ENCODE assay signal across 14 cellular contexts in the genomic region with DNA sequence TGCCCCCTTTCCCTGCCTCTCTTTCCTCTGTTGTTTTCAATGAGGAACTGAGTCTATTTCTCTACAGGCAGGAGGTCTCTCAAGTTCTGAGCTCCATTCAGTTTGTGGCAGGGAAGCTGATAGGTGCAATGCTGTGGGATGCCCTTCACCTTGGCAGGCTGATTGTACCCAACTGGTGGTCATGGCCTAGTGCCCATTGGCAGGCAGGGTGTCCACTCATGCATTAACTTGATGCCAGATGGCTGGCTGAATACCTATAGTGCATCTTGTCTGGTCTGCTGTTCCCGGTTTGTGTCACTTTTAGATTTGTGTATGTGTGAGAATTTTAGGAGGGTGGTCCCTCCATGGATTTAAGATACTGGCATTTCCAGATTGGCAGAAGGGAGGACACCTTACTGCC. TPM values are rescaled to one million over a fixed set of nuclear protein-coding genes. Genes with fewer than 3 reads are reported as not detected.
A peak's percentile ranks its signal among the peaks of the same experiment; 100 is the strongest.
DNase-seq lines count a peak whose midpoint lies in the region; ATAC-seq, FAIRE-seq and TF ChIP-seq lines count a peak whose summit lies in the region.
"Had no signal": no experiment of that assay in that cellular context is flagged by ENCODE, and none has a peak within 500 bp of the region (broad histone marks: within the 10 kb centered on the region; RNA-seq: fewer than 3 reads in every experiment).

No MANE protein-coding gene starts in this region.

- FAIRE-seq in RCC 7860 (lab: Jason Lieb, UNC) = no peak

- H3K36me3 Mint-ChIP-seq in GM23338 (ENCODE audit: low read depth) = no peaks in the 10 kb centered on the region
- H3K36me3 Mint-ChIP-seq in activated T-helper 1 cell treated with anti-CD3 and anti-CD28 coated beads, Interleukin-12 subunit alpha, Interleukin-12 subunit beta, Interleukin-2, Interleukin-4 antibody, amounts not matched to agents 30 ng/mL and 10 ng/mL and 1 ng/mL, durations not matched to agents 14 hours and 24 hours and 36 hours (ENCODE audit: low read depth) = no peaks in the 10 kb centered on the region
- H3K36me3 Mint-ChIP-seq: mesothelial cell of epicardium had no signal

- no peak overlapping the region for H3K4me3 Mint-ChIP-seq in GM23338
- no peak overlapping the region for H3K4me3 Mint-ChIP-seq in activated T-helper 1 cell treated with anti-CD3 and anti-CD28 coated beads, Interleukin-12 subunit alpha, Interleukin-12 subunit beta, Interleukin-2, Interleukin-4 antibody, amounts not matched to agents 30 ng/mL and 10 ng/mL and 1 ng/mL, durations not matched to agents 14 hours and 24 hours and 36 hours
- H3K4me3 Mint-ChIP-seq: activated CD4-positive, alpha-beta memory T cell treated with anti-CD3 and anti-CD28 coated beads, Interleukin-2, amount 10 ng/mL, durations not matched to agents 7 days and 5 days; B cell; mesothelial cell of epicardium had no signal

- H3K27ac ChIP-seq in GM23338 (ENCODE audit: low read depth) (no peak overlapping the region), psoas muscle (no peak overlapping the region)
- H3K27ac ChIP-seq: SJSA1 had no signal

- H3K4me1 Mint-ChIP-seq in GM23338 = peaks cover 5% of the 10 kb centered on the region; the same call in 2 of the 3 replicates
- peaks cover 16% of the 10 kb centered on the region for H3K4me1 Mint-ChIP-seq in activated T-helper 1 cell treated with anti-CD3 and anti-CD28 coated beads, Interleukin-12 subunit alpha, Interleukin-12 subunit beta, Interleukin-2, Interleukin-4 antibody, amounts not matched to agents 30 ng/mL and 10 ng/mL and 1 ng/mL, durations not matched to agents 14 hours and 24 hours and 36 hours (ENCODE audit: low read depth)

- peaks cover 17% of the 10 kb centered on the region for H3K27me3 Mint-ChIP-seq in GM23338 (ENCODE audit: insufficient read depth, low read depth, poor library complexity)
- peaks cover 9% of the 10 kb centered on the region for H3K27me3 Mint-ChIP-seq in activated T-helper 1 cell treated with anti-CD3 and anti-CD28 coated beads, Interleukin-12 subunit alpha, Interleukin-12 subunit beta, Interleukin-2, Interleukin-4 antibody, amounts not matched to agents 30 ng/mL and 10 ng/mL and 1 ng/mL, durations not matched to agents 14 hours and 24 hours and 36 hours (ENCODE audit: insufficient read depth)

- TF ChIP-seq CTCF in GM23338 (conservative IDR thresholded peaks at IDR 0.05; ENCODE audit: low read depth in 2 of 2) = no peak
- no peak for TF ChIP-seq CTCF in psoas muscle (IDR thresholded peaks at IDR 0.05)

- 35 to 48% (median 37%) methylated on average over 1 of the region's 1 CpG for WGBS in psoas muscle, 3 donors

- H3F3A ChIP-seq in GM23338 (replicated peaks; ENCODE audit: low read depth) = no peaks in the 10 kb centered on the region

- H3K9me3 Mint-ChIP-seq in GM23338 = no peaks in the 10 kb centered on the region
- H3K9me3 Mint-ChIP-seq in activated T-helper 1 cell treated with anti-CD3 and anti-CD28 coated beads, Interleukin-12 subunit alpha, Interleukin-12 subunit beta, Interleukin-2, Interleukin-4 antibody, amounts not matched to agents 30 ng/mL and 10 ng/mL and 1 ng/mL, durations not matched to agents 14 hours and 24 hours and 36 hours = no peaks in the 10 kb centered on the region
- H3K9me3 Mint-ChIP-seq: activated CD4-positive, alpha-beta memory T cell treated with anti-CD3 and anti-CD28 coated beads, Interleukin-2, amount 10 ng/mL, durations not matched to agents 7 days and 5 days; activated T-helper 2 cell treated with anti-CD3 and anti-CD28 coated beads, Interferon-gamma antibody, Interleukin-2, Interleukin-4, amounts not matched to agents 10 μg/mL and 5 μg/mL and 100 μg/mL, durations not matched to agents 14 hours and 24 hours and 36 hours; mesothelial cell of epicardium had no signal

- H3K4me3 ChIP-seq in GM23338 = no peak overlapping the region
- no peak overlapping the region for H3K4me3 ChIP-seq in psoas muscle
- H3K4me3 ChIP-seq: SJSA1 had no signal

- ATAC-seq in GM23338 = no peak
- peak; percentile 79 for ATAC-seq in Right ventricle myocardium superior (ENCODE audit: poor library complexity)
- peak; percentile 55 to 78 (median 76) for ATAC-seq in psoas muscle

- H3K9me2 ChIP-seq in GM23338 (ENCODE audit: insufficient read depth) = no peaks in the 10 kb centered on the region

- H3K4me2 ChIP-seq in GM23338 = no peak overlapping the region

- no peak overlapping the region for H3K27ac Mint-ChIP-seq in GM23338
- peak overlapping the region; percentile 62 for H3K27ac Mint-ChIP-seq in activated T-helper 1 cell treated with anti-CD3 and anti-CD28 coated beads, Interleukin-12 subunit alpha, Interleukin-12 subunit beta, Interleukin-2, Interleukin-4 antibody, amounts not matched to agents 30 ng/mL and 10 ng/mL and 1 ng/mL, durations not matched to agents 14 hours and 24 hours and 36 hours
- H3K27ac Mint-ChIP-seq: activated CD4-positive, alpha-beta memory T cell treated with anti-CD3 and anti-CD28 coated beads, Interleukin-2, amount 10 ng/mL, durations not matched to agents 7 days and 5 days; B cell; mesothelial cell of epicardium had no signal

- no peaks in the 10 kb centered on the region for H3K9me3 ChIP-seq in psoas muscle

- DNase-seq in GM23338 (ENCODE audit: low spot score) (no peak), Right ventricle myocardium superior (no peak), psoas muscle (no peak), RCC 7860 (ENCODE audit: low spot score) (no peak), NCI-H2107 treated with DMSO at 0.1 percent for 48 hours (lab: John Stamatoyannopoulos, UW; ENCODE audit: unreplicated experiment) (no peak), NCI-H2029 (lab: John Stamatoyannopoulos, UW) (no peak), NCI-H526 (lab: John Stamatoyannopoulos, UW) (no peak)
- no peak for DNase-seq in activated T-helper 1 cell treated with anti-CD3 and anti-CD28 coated beads, Interleukin-12 subunit alpha, Interleukin-12 subunit beta, Interleukin-2, Interleukin-4 antibody, amounts not matched to agents 30 ng/mL and 10 ng/mL and 1 ng/mL, durations not matched to agents 14 hours and 24 hours and 36 hours (ENCODE audit: low spot score)
- DNase-seq: activated CD4-positive, alpha-beta memory T cell treated with anti-CD3 and anti-CD28 coated beads, Interleukin-2, amount 10 ng/mL, durations not matched to agents 7 days and 5 days; stimulated activated CD4-positive, alpha-beta T cell treated with anti-CD3 and anti-CD28 coated beads, Interleukin-12 subunit alpha, Interleukin-12 subunit beta, amount 100 ng/mL, for 4 hours had no signal

- H3K4me1 ChIP-seq in GM23338 (ENCODE audit: insufficient read depth) = no peaks in the 10 kb centered on the region
- H3K4me1 ChIP-seq in psoas muscle = peaks cover 19% of the 10 kb centered on the region
- H3K4me1 ChIP-seq: SJSA1 had no signal

- H3K27me3 ChIP-seq in GM23338 (ENCODE audit: insufficient read depth) (peaks cover 38% of the 10 kb centered on the region), psoas muscle (ENCODE audit: insufficient read depth in 3 of 3, low read length in 2 of 3) (no peaks in the 10 kb centered on the region)

- H3K79me2 ChIP-seq in GM23338 (replicated peaks; ENCODE audit: insufficient read depth) = no peaks in the 10 kb centered on the region

- H3K36me3 ChIP-seq in GM23338 (ENCODE audit: insufficient read depth) (no peaks in the 10 kb centered on the region), psoas muscle (ENCODE audit: insufficient read depth in 1 of 2, low read depth in 1 of 2) (no peaks in the 10 kb centered on the region)
- H3K36me3 ChIP-seq: SJSA1 had no signal

- H4K20me1 ChIP-seq in GM23338 (replicated peaks; ENCODE audit: insufficient read depth) = no peaks in the 10 kb centered on the region

- intact Hi-C loops in activated T-helper 1 cell treated with anti-CD3 and anti-CD28 coated beads, Interleukin-12 subunit alpha, Interleukin-12 subunit beta, Interleukin-2, Interleukin-4 antibody, amounts not matched to agents 30 ng/mL and 10 ng/mL and 1 ng/mL, durations not matched to agents 14 hours and 24 hours and 36 hours (cut with micrococcal nuclease) = loop anchor here (1.0 kb wide), 3 partner anchors 13 to 40 kb away; no protein-coding TSS in a partner anchor
- intact Hi-C loops in Right ventricle myocardium superior (cut with DNase I) = loop anchor here (2.0 kb wide), 1 partner anchor 38 kb away; no protein-coding TSS in a partner anchor
- intact Hi-C loops in psoas muscle (cut with DNase I) = loop anchor here (1.0 to 2.0 kb wide), 2 partner anchors 38 to 40 kb away; no protein-coding TSS in a partner anchor

- peak overlapping the region; percentile 15; the same call in 1 of the 2 replicates for H2AFZ ChIP-seq in GM23338

RNA-seq across cellular contexts. Expression of gene ITGA5, which starts 20.0 kb away (rescaled TPM):
- 23.7 and 24.2 TPM in 2 replicates for total RNA-seq in GM23338 (2014; rRNA removed; shearing (Covaris generic))
- polyA plus RNA-seq in GM23338 (2016; fragmentation: Nextera tagmentation; extraction: Ambion mirVana) = 5.9 and 7.3 TPM in 2 replicates
- 31.2 and 31.6 TPM in 2 replicates for total RNA-seq in activated T-helper 1 cell treated with anti-CD3 and anti-CD28 coated beads, Interleukin-12 subunit alpha, Interleukin-12 subunit beta, Interleukin-2, Interleukin-4 antibody, amounts not matched to agents 30 ng/mL and 10 ng/mL and 1 ng/mL, durations not matched to agents 14 hours and 24 hours and 36 hours
- total RNA-seq in Right ventricle myocardium superior = 51.6 TPM
- total RNA-seq in psoas muscle = 10 to 100 TPM; 24.0 to 80.3 (median 41.9) TPM
- 100 to 1,000 TPM in 1 of 3 donors, 10 to 100 TPM in 2; 13.7 to 244 (median 39.7) TPM for polyA plus RNA-seq in psoas muscle

RNA-seq across cellular contexts. Expression of gene GTSF1, which starts 34.3 kb away (rescaled TPM):
- total RNA-seq in GM23338 (2014; rRNA removed; shearing (Covaris generic)) = not detected in 2 replicates
- polyA plus RNA-seq in GM23338 (2016; fragmentation: Nextera tagmentation; extraction: Ambion mirVana) (1.3 and 2.3 TPM in 2 replicates), psoas muscle (not detected)
- total RNA-seq in activated T-helper 1 cell treated with anti-CD3 and anti-CD28 coated beads, Interleukin-12 subunit alpha, Interleukin-12 subunit beta, Interleukin-2, Interleukin-4 antibody, amounts not matched to agents 30 ng/mL and 10 ng/mL and 1 ng/mL, durations not matched to agents 14 hours and 24 hours and 36 hours = 3.9 and 4.4 TPM in 2 replicates
- total RNA-seq in Right ventricle myocardium superior (not detected), psoas muscle (under 1 TPM in 1 of 4 donors, not detected in 3; 0.94 TPM)
- total RNA-seq: mesothelial cell of epicardium, SJSA1 had no signal

RNA-seq across cellular contexts. Expression of gene ZNF385A, which starts 54.6 kb away (rescaled TPM):
- total RNA-seq in GM23338 (2014; rRNA removed; shearing (Covaris generic)) = 10.9 and 22.3 TPM in 2 replicates
- 19.6 and 21.7 TPM in 2 replicates for polyA plus RNA-seq in GM23338 (2016; fragmentation: Nextera tagmentation; extraction: Ambion mirVana)
- total RNA-seq in activated T-helper 1 cell treated with anti-CD3 and anti-CD28 coated beads, Interleukin-12 subunit alpha, Interleukin-12 subunit beta, Interleukin-2, Interleukin-4 antibody, amounts not matched to agents 30 ng/mL and 10 ng/mL and 1 ng/mL, durations not matched to agents 14 hours and 24 hours and 36 hours = 0.99 and 1.3 TPM in 2 replicates
- 10.7 TPM for total RNA-seq in Right ventricle myocardium superior
- total RNA-seq in psoas muscle = 10 to 100 TPM; 25.5 to 85.8 (median 68.9) TPM
- polyA plus RNA-seq in psoas muscle = 10 to 100 TPM in 2 of 3 donors, 1 to 10 TPM in 1; 4.9 to 28.0 (median 24.5) TPM

RNA-seq across cellular contexts. Expression of gene NCKAP1L, which starts 58.5 kb away (rescaled TPM):
- total RNA-seq in GM23338 (2014; rRNA removed; shearing (Covaris generic)) = not detected in 2 replicates
- polyA plus RNA-seq in GM23338 (2016; fragmentation: Nextera tagmentation; extraction: Ambion mirVana) (0.12 TPM in 1 of 2 replicates, not detected in the other), psoas muscle (under 1 TPM; 0.44 to 0.81 (median 0.75) TPM)
- total RNA-seq in activated T-helper 1 cell treated with anti-CD3 and anti-CD28 coated beads, Interleukin-12 subunit alpha, Interleukin-12 subunit beta, Interleukin-2, Interleukin-4 antibody, amounts not matched to agents 30 ng/mL and 10 ng/mL and 1 ng/mL, durations not matched to agents 14 hours and 24 hours and 36 hours = 105 TPM in 2 replicates
- total RNA-seq in Right ventricle myocardium superior (7.4 TPM), psoas muscle (1 to 10 TPM; 3.2 to 4.7 (median 4.1) TPM)
- total RNA-seq: SJSA1 had no signal
